Comparison of ENCODE assay signal across 8 cellular contexts in the genomic region with DNA sequence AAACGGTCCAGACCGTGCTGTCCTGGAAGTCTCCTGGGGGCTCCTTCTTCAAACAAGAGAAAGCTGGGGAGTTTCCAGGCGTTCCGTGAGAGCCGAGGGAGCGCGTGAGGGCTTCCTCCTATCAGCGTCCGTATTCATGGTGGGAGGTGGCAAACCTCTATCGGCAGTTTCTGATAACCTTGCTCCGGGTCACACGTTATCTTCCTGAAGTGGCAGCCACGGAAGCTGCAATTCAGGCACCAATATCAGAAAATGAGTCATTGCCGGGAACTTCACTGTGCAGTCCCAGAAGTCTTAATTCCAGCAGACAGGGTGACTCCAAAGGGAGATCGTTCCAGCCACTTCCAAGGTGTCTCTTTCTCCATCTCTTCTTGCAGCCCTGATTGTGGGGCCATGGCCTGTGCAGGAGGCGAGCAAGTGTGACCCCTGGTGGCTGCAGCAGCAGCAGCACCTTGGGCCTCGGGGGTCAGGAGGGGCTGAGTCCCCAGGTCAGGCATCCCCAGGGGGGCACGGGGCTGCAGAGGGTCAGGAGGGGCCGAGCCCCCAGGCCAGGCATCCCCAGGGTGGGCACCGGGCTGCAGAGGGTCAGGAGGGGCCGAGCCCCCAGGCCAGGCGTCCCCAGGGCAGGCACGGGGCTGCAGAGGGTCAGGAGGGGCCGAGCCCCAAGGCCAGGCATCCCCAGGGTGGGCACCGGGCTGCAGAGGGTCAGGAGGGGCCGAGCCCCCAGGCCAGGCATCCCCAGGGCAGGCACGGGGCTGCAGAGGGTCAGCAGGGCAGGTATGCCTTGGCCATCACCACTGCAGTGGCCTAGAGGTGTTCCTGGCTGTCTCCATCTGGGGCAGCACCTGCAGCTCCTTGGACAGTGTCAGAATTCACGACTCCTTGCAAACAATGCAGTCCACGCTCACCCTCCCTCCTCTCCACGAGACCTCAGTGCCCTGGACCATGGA.
DNase-seq lines count a peak whose midpoint lies in the region; ATAC-seq and TF ChIP-seq lines count a peak whose summit lies in the region.

No MANE protein-coding gene starts in this region.

- H3K27me3 Mint-ChIP-seq in activated T-cell treated with anti-CD3 and anti-CD28 coated beads, Interleukin-2, amount 50 U/mL, for 72 hours (ENCODE audit: low read depth): no peaks in the 10 kb centered on the region
- no peaks in the 10 kb centered on the region for H3K27me3 Mint-ChIP-seq in Calu3 (ENCODE audit: unreplicated experiment)

- intact Hi-C loops in Calu3 (cut with micrococcal nuclease; ENCODE audit: unreplicated experiment): no loop called here

- peak overlapping the region; percentile 4 to 33 for H3K4me3 Mint-ChIP-seq in activated T-cell treated with anti-CD3 and anti-CD28 coated beads, Interleukin-2, amount 50 U/mL, for 72 hours
- H3K4me3 Mint-ChIP-seq in Calu3 (ENCODE audit: low read depth, unreplicated experiment): no peak overlapping the region

- 26% methylated on average over 30 of the region's 30 CpGs for WGBS in liver

- peaks cover 13% of the 10 kb centered on the region for H3K4me1 Mint-ChIP-seq in activated T-cell treated with anti-CD3 and anti-CD28 coated beads, Interleukin-2, amount 50 U/mL, for 72 hours (ENCODE audit: low read depth)
- no peaks in the 10 kb centered on the region for H3K4me1 Mint-ChIP-seq in Calu3 (ENCODE audit: low read depth, unreplicated experiment)

- no peak overlapping the region for H3K4me3 ChIP-seq in liver (ENCODE audit: low read depth in 1 of 3, low read length in 3 of 3)

- H3K4me1 ChIP-seq in liver (ENCODE audit: control insufficient read depth in 4 of 4, insufficient read depth in 4 of 4, low read length in 3 of 4): peaks cover 0 to 8% (median 5%) of the 10 kb centered on the region in 4 donors

- no peak overlapping the region for H3K27ac Mint-ChIP-seq in activated T-cell treated with anti-CD3 and anti-CD28 coated beads, Interleukin-2, amount 50 U/mL, for 72 hours
- H3K27ac Mint-ChIP-seq in Calu3 (ENCODE audit: unreplicated experiment): no peak overlapping the region

- ATAC-seq in activated T-cell treated with anti-CD3 and anti-CD28 coated beads, Interleukin-2, amount 50 U/mL, for 72 hours (replicated peaks in 1 of 2): peak; percentile 82 to 84
- peak; percentile 45 for ATAC-seq in stimulated activated naive CD8-positive, alpha-beta T cell treated with anti-CD3 and anti-CD28 coated beads, Interleukin-15, Interleukin-2, amounts not matched to agents 100 U/mL and 50 U/mL, for 24 hours
- ATAC-seq in GM18907 (IDR thresholded peaks at IDR 0.05; ENCODE audit: unreplicated experiment): no peak
- no peak for ATAC-seq in HG03460 (IDR thresholded peaks at IDR 0.05; ENCODE audit: unreplicated experiment)

- no peaks in the 10 kb centered on the region for H3K9me3 ChIP-seq in liver (ENCODE audit: control insufficient read depth in 4 of 4, low read length in 3 of 4)

- TF ChIP-seq CTCF in GM12872 (IDR thresholded peaks at IDR 0.05; ENCODE audit: insufficient read depth, low read depth, low read length) (0 out of 3 replicates have a peak, but pooled peaks have one; percentile 8), liver (IDR thresholded peaks at IDR 0.05; ENCODE audit: low read depth, low read length, missing input control) (peak; percentile 59), Calu3 (IDR thresholded peaks at IDR 0.05; ENCODE audit: unreplicated experiment) (no peak)

- BruUV-seq in Calu3 (replicated peaks; lab: Mats Ljungman, UMichigan): no TSS peak

- DNase-seq in NOMO-1 treated with dmso at 0.1 percent for 144 hours (lab: John Stamatoyannopoulos, UW; ENCODE audit: unreplicated experiment) (peak; percentile 34), Calu3 (no peak)
- DNase-seq in activated T-cell treated with anti-CD3 and anti-CD28 coated beads, Interleukin-2, amount 50 U/mL, for 72 hours: peak; percentile 57 to 68
- DNase-seq in stimulated activated naive CD8-positive, alpha-beta T cell treated with anti-CD3 and anti-CD28 coated beads, Interleukin-15, Interleukin-2, amounts not matched to agents 100 U/mL and 50 U/mL, for 24 hours: peak; percentile 56

- H3K9ac ChIP-seq in liver (ENCODE audit: low read depth in 1 of 2, low read length in 2 of 2): no peak overlapping the region

- H3K27ac ChIP-seq in liver (ENCODE audit: low read depth in 1 of 2, low read length in 2 of 2): no peak overlapping the region

- peak; percentile 82 to 85 for TF ChIP-seq RAD21 in liver (IDR thresholded peaks at IDR 0.05)

- peaks cover 0 to 2% of the 10 kb centered on the region in 2 donors for H3K36me3 Mint-ChIP-seq in activated T-cell treated with anti-CD3 and anti-CD28 coated beads, Interleukin-2, amount 50 U/mL, for 72 hours (ENCODE audit: insufficient read depth in 2 of 2)
- peaks cover 3% of the 10 kb centered on the region for H3K36me3 Mint-ChIP-seq in Calu3 (ENCODE audit: insufficient read depth, unreplicated experiment)

- H3K36me3 ChIP-seq in liver (ENCODE audit: control insufficient read depth in 4 of 4, insufficient read depth in 3 of 4, low read depth in 1 of 4, low read length in 3 of 4): no peaks in the 10 kb centered on the region

- peaks cover 0 to 2% of the 10 kb centered on the region in 2 donors for H3K9me3 Mint-ChIP-seq in activated T-cell treated with anti-CD3 and anti-CD28 coated beads, Interleukin-2, amount 50 U/mL, for 72 hours
- peaks cover 16% of the 10 kb centered on the region for H3K9me3 Mint-ChIP-seq in Calu3 (ENCODE audit: low read depth, unreplicated experiment)

- CTCF ChIA-PET in Calu3 (lab: Charles Lee): interaction anchor here (0.6 kb wide), 1 partner anchor 453 kb away, joined by 4 read pairs; no protein-coding TSS in a partner anchor

- H3K27me3 ChIP-seq in liver (ENCODE audit: control insufficient read depth in 4 of 4, insufficient read depth in 4 of 4, low read length in 3 of 4): peaks cover 0 to 3% (median 0%) of the 10 kb centered on the region in 4 donors

TF ChIP-seq in liver, 16 proteins besides CTCF, POLR2A, EP300 and RAD21:
- TF ChIP-seq NR2F2 (IDR thresholded peaks at IDR 0.05) (peak; percentile 94), FOXA2 (IDR thresholded peaks at IDR 0.05) (no peak)

Comparison
In these comparisons a context has a peak if more than half of its experiments do, and no peak if none do; other contexts are left out.
1. ATAC-seq: peak in activated T-cell treated with anti-CD3 and anti-CD28 coated beads, Interleukin-2, amount 50 U/mL, for 72 hours (2 of 2) and stimulated activated naive CD8-positive, alpha-beta T cell treated with anti-CD3 and anti-CD28 coated beads, Interleukin-15, Interleukin-2, amounts not matched to agents 100 U/mL and 50 U/mL, for 24 hours (single experiment); none in GM18907 (single experiment) and HG03460 (single experiment).